Comparison of ENCODE assay signal across 21 cellular contexts in the genomic region with DNA sequence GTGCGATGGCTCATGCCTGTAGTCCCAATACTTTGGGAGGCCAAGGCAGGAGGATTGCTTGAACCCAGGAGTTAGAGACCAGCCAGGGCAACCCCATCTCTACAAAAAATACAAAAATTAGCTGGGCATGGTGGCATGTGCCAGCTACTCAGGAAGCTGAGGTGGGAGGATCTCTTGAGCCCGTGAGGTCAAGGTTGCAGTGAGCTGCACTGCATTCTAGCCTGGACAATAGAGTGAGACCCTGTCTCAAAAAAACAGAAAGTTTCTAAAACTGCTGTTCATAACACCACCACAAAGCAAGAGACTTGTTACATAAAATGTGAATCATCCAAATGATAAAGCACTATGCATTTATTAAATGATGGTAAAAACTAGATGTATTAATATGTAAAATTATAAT. TPM values are rescaled to one million over a fixed set of nuclear protein-coding genes. Genes with fewer than 3 reads are reported as not detected.
A peak's percentile ranks its signal among the peaks of the same experiment; 100 is the strongest.
DNase-seq lines count a peak whose midpoint lies in the region; ATAC-seq, FAIRE-seq and TF ChIP-seq lines count a peak whose summit lies in the region.
"Had no signal": no experiment of that assay in that cellular context is flagged by ENCODE, and none has a peak within 500 bp of the region (broad histone marks: within the 10 kb centered on the region; RNA-seq: fewer than 3 reads in every experiment).

No MANE protein-coding gene starts in this region.

- CTCF ChIA-PET in HepG2 (lab: Yijun Ruan, JAX; ENCODE audit: low intra/inter-chr PET ratio, low total read pairs), result no interaction called here
- CTCF ChIA-PET in Panc1 (lab: Charles Lee), result no interaction called here

- no peak for TF ChIP-seq CTCF in HepG2 (CRISPR knock-in tag; IDR thresholded peaks at IDR 0.05)
- TF ChIP-seq CTCF in right lobe of liver (IDR thresholded peaks at IDR 0.05), result no peak
- TF ChIP-seq CTCF in Panc1 (IDR thresholded peaks at IDR 0.05), result no peak
- TF ChIP-seq CTCF in body of pancreas (IDR thresholded peaks at IDR 0.05), result no peak
- TF ChIP-seq CTCF in thyroid gland (IDR thresholded peaks at IDR 0.05), result no peak

- no peaks in the 10 kb centered on the region for H4K20me1 ChIP-seq in HepG2 (ENCODE audit: insufficient read depth, low read length)

- H3K9ac ChIP-seq in HepG2 (ENCODE audit: insufficient read depth, low read depth, low read length), result no peak overlapping the region
- H3K9ac ChIP-seq in subcutaneous abdominal adipose tissue (ENCODE audit: low read length in 5 of 5), result no peak overlapping the region
- H3K9ac ChIP-seq: GM23248 had no signal

- FAIRE-seq in HepG2 (lab: Jason Lieb, UNC), result no peak
- FAIRE-seq: GM12878, GM19239, H1 had no signal

- no peak overlapping the region for H3K4me2 ChIP-seq in HepG2 (ENCODE audit: low read depth, low read length)

- H3K27ac ChIP-seq in HepG2 (ENCODE audit: extremely low read length, insufficient read depth, low read length) (no peak overlapping the region), right lobe of liver (peak overlapping the region in 1 of 3 donors; percentile 64), Panc1 (ENCODE audit: low read length) (peak overlapping the region; percentile 87), body of pancreas (peak overlapping the region in 3 of 4 donors; percentile 68 to 73 (median 71)), subcutaneous abdominal adipose tissue (ENCODE audit: low read depth, low read length) (peak overlapping the region; percentile 6), thyroid gland (no peak overlapping the region)
- H3K27ac ChIP-seq: 22Rv1, GM23248 had no signal

- intact Hi-C loops in HepG2 (cut with micrococcal nuclease; ENCODE audit: unreplicated experiment) (no loop called here), right lobe of liver (cut with DNase I) (no loop called here), Panc1 (cut with micrococcal nuclease; ENCODE audit: unreplicated experiment) (no loop called here), body of pancreas (cut with DNase I) (no loop called here), thyroid gland (cut with DNase I) (no loop called here)

- 100% methylated on average over 2 of the region's 2 CpGs for WGBS in HepG2 (ENCODE audit: low lambda C conversion rate)
- 89% methylated on average over 2 of the region's 2 CpGs for WGBS in right lobe of liver (ENCODE audit: insufficient coverage, low coverage, low lambda C conversion rate, missing lambda C conversion rate)
- WGBS in body of pancreas, 2 donors, result 80 to 90% methylated on average over 2 of the region's 2 CpGs
- 94% methylated on average over 2 of the region's 2 CpGs for WGBS in thyroid gland, 2 donors

- in situ Hi-C loops in HepG2 (cut with HindIII; ENCODE audit: extremely low pct_ligation_motif_present, low pct_unique_long_range_greater_than_20kb) (no loop called here), Panc1 (cut with HindIII; ENCODE audit: low pct_unique_long_range_greater_than_20kb, low sequenced_read_pairs) (no loop called here)

- no peak for DNase-seq in HepG2 (ENCODE audit: low spot score)
- no peak for DNase-seq in right lobe of liver
- no peak for DNase-seq in Panc1 (ENCODE audit: low read depth, low spot score)
- no peak for DNase-seq in body of pancreas
- no peak for DNase-seq in thyroid gland
- no peak for DNase-seq in superior temporal gyrus (ENCODE audit: extremely low spot score)
- DNase-seq in GDM1 (lab: John Stamatoyannopoulos, UW), result no peak
- DNase-seq: ACHN; C1 segment of cervical spinal cord; Calu3; CD4-positive, alpha-beta memory T cell; COR-L47; DMS79 treated with DMSO at 0.1 percent for 48 hours; GM23248; H7; HCEC 1CT had no signal

- no peak for ATAC-seq in HepG2
- no peak for ATAC-seq in right lobe of liver
- no peak for ATAC-seq in Panc1
- no peak for ATAC-seq in body of pancreas
- ATAC-seq: GM12878 had no signal

- no peak overlapping the region for H2AFZ ChIP-seq in HepG2 (ENCODE audit: low read length)
- H2AFZ ChIP-seq: GM23248 had no signal

- POLR2A ChIA-PET in HepG2 (lab: Yijun Ruan, JAX), result interaction anchor here (0.8 to 4.1 kb wide), 10 partner anchors 9 to 70 kb away, joined by 3 to 22 read pairs (median 5); a partner anchor contains a TSS
- POLR2A ChIA-PET in Panc1 (lab: Charles Lee), result interaction anchor here (0.6 kb wide), 1 partner anchor 18 kb away, joined by 3 read pairs; no protein-coding TSS in a partner anchor

- H3K4me1 ChIP-seq in HepG2 (ENCODE audit: insufficient read depth, low read length) (peaks cover 84% of the 10 kb centered on the region), right lobe of liver (peaks cover 0 to 41% (median 16%) of the 10 kb centered on the region in 4 donors), Panc1 (ENCODE audit: control insufficient read depth, insufficient read depth, low read length) (peaks cover 27% of the 10 kb centered on the region), body of pancreas (peaks cover 83% of the 10 kb centered on the region), subcutaneous abdominal adipose tissue (ENCODE audit: control insufficient read depth in 5 of 5, insufficient read depth in 5 of 5, low read length in 5 of 5) (peaks cover 0 to 23% (median 12%) of the 10 kb centered on the region in 5 donors), thyroid gland (peaks cover 16 to 24% of the 10 kb centered on the region in 2 donors)

- TF ChIP-seq POLR2A in HepG2 (IDR thresholded peaks at IDR 0.05; ENCODE audit: insufficient read depth in 1 of 2, low read depth in 2 of 2, low read length in 2 of 2) (no peak), right lobe of liver (IDR thresholded peaks at IDR 0.05) (no peak), body of pancreas (IDR thresholded peaks at IDR 0.05) (no peak), thyroid gland (IDR thresholded peaks at IDR 0.05) (no peak)

- no peaks in the 10 kb centered on the region for H3K9me3 ChIP-seq in HepG2 (ENCODE audit: low read length)
- H3K9me3 ChIP-seq in right lobe of liver, result no peaks in the 10 kb centered on the region
- H3K9me3 ChIP-seq in Panc1 (ENCODE audit: control insufficient read depth, insufficient read depth, low read depth, low read length), result no peaks in the 10 kb centered on the region
- no peaks in the 10 kb centered on the region for H3K9me3 ChIP-seq in body of pancreas
- H3K9me3 ChIP-seq in subcutaneous abdominal adipose tissue (ENCODE audit: control insufficient read depth in 5 of 5, low read length in 5 of 5), result no peaks in the 10 kb centered on the region
- H3K9me3 ChIP-seq in thyroid gland, result no peaks in the 10 kb centered on the region

- H3K27me3 ChIP-seq in HepG2 (ENCODE audit: control insufficient read depth in 1 of 2, insufficient read depth in 2 of 2, low read length in 2 of 2) (no peaks in the 10 kb centered on the region), right lobe of liver (no peaks in the 10 kb centered on the region), Panc1 (ENCODE audit: control insufficient read depth, insufficient read depth, low read length) (no peaks in the 10 kb centered on the region), body of pancreas (no peaks in the 10 kb centered on the region), subcutaneous abdominal adipose tissue (ENCODE audit: control insufficient read depth in 5 of 5, insufficient read depth in 4 of 5, low read length in 5 of 5) (no peaks in the 10 kb centered on the region), thyroid gland (no peaks in the 10 kb centered on the region)

- BruUV-seq in HepG2 (replicated peaks; lab: Mats Ljungman, UMichigan) (no TSS peak), Panc1 (replicated peaks; lab: Mats Ljungman, UMichigan) (no TSS peak)

- TF ChIP-seq RAD21 in HepG2 (CRISPR knock-in tag; IDR thresholded peaks at IDR 0.05), result no peak

- H3K36me3 ChIP-seq in HepG2 (replicated peaks in 1 of 2; ENCODE audit: control insufficient read depth in 1 of 2, insufficient read depth in 2 of 2, low read length in 2 of 2), result peaks cover 4 to 5% of the 10 kb centered on the region in 2 experiments; a peak in 4 of 5 replicates
- no peaks in the 10 kb centered on the region for H3K36me3 ChIP-seq in right lobe of liver
- no peaks in the 10 kb centered on the region for H3K36me3 ChIP-seq in Panc1 (ENCODE audit: control insufficient read depth, insufficient read depth, low read length)
- no peaks in the 10 kb centered on the region for H3K36me3 ChIP-seq in body of pancreas (replicated peaks in 1 of 2; ENCODE audit: insufficient read depth in 1 of 2, low read depth in 2 of 2)
- H3K36me3 ChIP-seq in subcutaneous abdominal adipose tissue (ENCODE audit: control insufficient read depth in 5 of 5, insufficient read depth in 5 of 5, low read length in 5 of 5), result no peaks in the 10 kb centered on the region
- no peaks in the 10 kb centered on the region for H3K36me3 ChIP-seq in thyroid gland

- H3K4me3 ChIP-seq in HepG2 (replicated peaks in 1 of 3; ENCODE audit: insufficient read depth in 1 of 3, low read depth in 2 of 3, low read length in 3 of 3) (no peak overlapping the region), right lobe of liver (no peak overlapping the region), Panc1 (ENCODE audit: low read depth in 2 of 2, low read length in 2 of 2) (no peak overlapping the region), body of pancreas (no peak overlapping the region), subcutaneous abdominal adipose tissue (ENCODE audit: low read depth in 1 of 5, low read length in 5 of 5) (no peak overlapping the region), thyroid gland (replicated peaks in 1 of 3) (no peak overlapping the region)
- H3K4me3 ChIP-seq: GM12878, GM23248 had no signal

- peaks cover 41% of the 10 kb centered on the region for H3K79me2 ChIP-seq in HepG2 (ENCODE audit: insufficient read depth, low read length)

- no peak for TF ChIP-seq EP300 in HepG2 (IDR thresholded peaks at IDR 0.05; ENCODE audit: low read depth in 2 of 2, low read length in 2 of 2)
- no peak for TF ChIP-seq EP300 in HepG2 (CRISPR knock-in tag; IDR thresholded peaks at IDR 0.05; ENCODE audit: borderline replicate concordance)

RNA-seq across cellular contexts. Expression of a gene that starts 40.2 kb away (rescaled TPM):
- total RNA-seq in HepG2 (2016; rRNA removed; fragmentation: Illumina TruSeq; extraction: Trizol) (34.3 and 37.9 TPM in 2 replicates), right lobe of liver (1 to 10 TPM; 1.8 to 3.6 (median 2.1) TPM), Panc1 (2021; ENCODE audit: unreplicated experiment) (28.3 TPM), body of pancreas (1 to 10 TPM; 3.6 to 5.9 TPM), thyroid gland (1 to 10 TPM; 2.1 to 4.6 (median 3.9) TPM)
- 10.7 and 11.6 TPM in 2 replicates for total RNA-seq in HepG2 (2016; cell fraction: cytosol; rRNA removed; fragmentation: Illumina TruSeq; extraction: Trizol; ENCODE audit: low read depth)
- 35.1 and 40.9 TPM in 2 replicates for total RNA-seq in HepG2 (2016; cell fraction: insoluble cytoplasmic fraction; rRNA removed; fragmentation: Illumina TruSeq; extraction: Trizol)
- total RNA-seq in HepG2 (2016; cell fraction: membrane; rRNA removed; fragmentation: Illumina TruSeq; extraction: Trizol), result 18.2 and 19.0 TPM in 2 replicates
- 16.1 and 19.6 TPM in 2 replicates for total RNA-seq in HepG2 (2016; cell fraction: nucleus; rRNA removed; fragmentation: Illumina TruSeq; extraction: Trizol)
- 3.2 and 7.6 TPM in 2 replicates for polyA plus RNA-seq in HepG2 (2011; rRNA removed)
- polyA plus RNA-seq in HepG2 (2011; cell fraction: cytosol; rRNA removed), result 3.7 and 5.9 TPM in 2 replicates
- polyA plus RNA-seq in HepG2 (2011; cell fraction: nucleus; rRNA removed), result 2.3 and 2.6 TPM in 2 replicates
- 7.7 and 20.2 TPM in 2 replicates for polyA plus RNA-seq in HepG2 (2012)
- 7.5 and 10.1 TPM in 2 replicates for polyA plus RNA-seq in HepG2 (2016; cell fraction: cytosol; fragmentation: Illumina TruSeq; extraction: Trizol; ENCODE audit: low read depth)
- 54.7 and 54.9 TPM in 2 replicates for polyA plus RNA-seq in HepG2 (2016; cell fraction: insoluble cytoplasmic fraction; fragmentation: Illumina TruSeq; extraction: Trizol; ENCODE audit: low read depth)
- 14.2 and 15.6 TPM in 2 replicates for polyA plus RNA-seq in HepG2 (2016; cell fraction: membrane; fragmentation: Illumina TruSeq; extraction: Trizol; ENCODE audit: low read depth)
- polyA plus RNA-seq in HepG2 (2016; cell fraction: nucleus; fragmentation: Illumina TruSeq; extraction: Trizol; ENCODE audit: insufficient read depth, low read depth), result 22.5 and 25.2 TPM in 2 replicates
- 6.1 and 10.4 TPM in 2 replicates for polyA minus RNA-seq in HepG2 (2011; rRNA and poly(A)+ RNA removed; ENCODE audit: low replicate concordance)
- polyA minus RNA-seq in HepG2 (2011; cell fraction: cytosol; rRNA and poly(A)+ RNA removed), result 3.0 and 3.5 TPM in 2 replicates
- 15.7 and 17.0 TPM in 2 replicates for polyA minus RNA-seq in HepG2 (2011; cell fraction: nucleus; rRNA and poly(A)+ RNA removed)
- 21.2 TPM for polyA plus RNA-seq in Panc1 (2012; ENCODE audit: insufficient read length)

Comparison
In these comparisons a context has a peak if more than half of its experiments do, and no peak if none do; other contexts are left out.
1. H3K27ac ChIP-seq: peak in Panc1 (single experiment), body of pancreas (3 of 4) and subcutaneous abdominal adipose tissue (single experiment); none in HepG2 (single experiment) and thyroid gland (0 of 3).